1 cellular context compared by ENCODE assay signal in the genomic region with DNA sequence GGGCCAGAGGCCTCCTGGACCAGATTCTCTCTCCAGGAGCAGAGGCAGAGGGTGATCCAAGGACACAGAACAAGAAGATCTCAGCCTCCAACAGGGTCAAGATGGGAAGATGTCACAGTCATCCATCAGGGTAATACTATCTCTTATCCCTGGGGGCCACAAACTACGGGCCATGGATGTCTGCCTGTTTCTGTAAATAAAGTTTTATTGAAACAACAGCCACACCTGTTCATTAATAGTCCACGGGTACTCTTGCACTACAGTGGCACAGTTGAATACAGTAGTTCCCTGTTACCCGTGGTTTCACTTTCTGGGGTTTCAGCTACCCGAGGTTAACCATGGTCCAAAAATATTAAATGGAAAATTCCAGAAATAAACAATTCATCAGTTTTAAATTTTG.
TF ChIP-seq lines count a peak whose summit lies in the region.

No MANE protein-coding gene starts in this region.

TF ChIP-seq in WTC11, 78 proteins besides CTCF, POLR2A, EP300 and RAD21 (continued from another document):
- TF ChIP-seq, protein P1, sequence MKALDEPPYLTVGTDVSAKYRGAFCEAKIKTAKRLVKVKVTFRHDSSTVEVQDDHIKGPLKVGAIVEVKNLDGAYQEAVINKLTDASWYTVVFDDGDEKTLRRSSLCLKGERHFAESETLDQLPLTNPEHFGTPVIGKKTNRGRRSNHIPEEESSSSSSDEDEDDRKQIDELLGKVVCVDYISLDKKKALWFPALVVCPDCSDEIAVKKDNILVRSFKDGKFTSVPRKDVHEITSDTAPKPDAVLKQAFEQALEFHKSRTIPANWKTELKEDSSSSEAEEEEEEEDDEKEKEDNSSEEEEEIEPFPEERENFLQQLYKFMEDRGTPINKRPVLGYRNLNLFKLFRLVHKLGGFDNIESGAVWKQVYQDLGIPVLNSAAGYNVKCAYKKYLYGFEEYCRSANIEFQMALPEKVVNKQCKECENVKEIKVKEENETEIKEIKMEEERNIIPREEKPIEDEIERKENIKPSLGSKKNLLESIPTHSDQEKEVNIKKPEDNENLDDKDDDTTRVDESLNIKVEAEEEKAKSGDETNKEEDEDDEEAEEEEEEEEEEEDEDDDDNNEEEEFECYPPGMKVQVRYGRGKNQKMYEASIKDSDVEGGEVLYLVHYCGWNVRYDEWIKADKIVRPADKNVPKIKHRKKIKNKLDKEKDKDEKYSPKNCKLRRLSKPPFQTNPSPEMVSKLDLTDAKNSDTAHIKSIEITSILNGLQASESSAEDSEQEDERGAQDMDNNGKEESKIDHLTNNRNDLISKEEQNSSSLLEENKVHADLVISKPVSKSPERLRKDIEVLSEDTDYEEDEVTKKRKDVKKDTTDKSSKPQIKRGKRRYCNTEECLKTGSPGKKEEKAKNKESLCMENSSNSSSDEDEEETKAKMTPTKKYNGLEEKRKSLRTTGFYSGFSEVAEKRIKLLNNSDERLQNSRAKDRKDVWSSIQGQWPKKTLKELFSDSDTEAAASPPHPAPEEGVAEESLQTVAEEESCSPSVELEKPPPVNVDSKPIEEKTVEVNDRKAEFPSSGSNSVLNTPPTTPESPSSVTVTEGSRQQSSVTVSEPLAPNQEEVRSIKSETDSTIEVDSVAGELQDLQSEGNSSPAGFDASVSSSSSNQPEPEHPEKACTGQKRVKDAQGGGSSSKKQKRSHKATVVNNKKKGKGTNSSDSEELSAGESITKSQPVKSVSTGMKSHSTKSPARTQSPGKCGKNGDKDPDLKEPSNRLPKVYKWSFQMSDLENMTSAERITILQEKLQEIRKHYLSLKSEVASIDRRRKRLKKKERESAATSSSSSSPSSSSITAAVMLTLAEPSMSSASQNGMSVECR (CRISPR knock-in tag; IDR thresholded peaks at IDR 0.05; ENCODE audit: borderline replicate concordance), result no peak
- TF ChIP-seq ZNF232 (CRISPR knock-in tag; IDR thresholded peaks at IDR 0.05), result no peak
- TF ChIP-seq ERG (CRISPR knock-in tag; IDR thresholded peaks at IDR 0.05), result no peak
- TF ChIP-seq ZNF219 (CRISPR knock-in tag; IDR thresholded peaks at IDR 0.05; ENCODE audit: borderline replicate concordance), result no peak
- TF ChIP-seq, protein P2, sequence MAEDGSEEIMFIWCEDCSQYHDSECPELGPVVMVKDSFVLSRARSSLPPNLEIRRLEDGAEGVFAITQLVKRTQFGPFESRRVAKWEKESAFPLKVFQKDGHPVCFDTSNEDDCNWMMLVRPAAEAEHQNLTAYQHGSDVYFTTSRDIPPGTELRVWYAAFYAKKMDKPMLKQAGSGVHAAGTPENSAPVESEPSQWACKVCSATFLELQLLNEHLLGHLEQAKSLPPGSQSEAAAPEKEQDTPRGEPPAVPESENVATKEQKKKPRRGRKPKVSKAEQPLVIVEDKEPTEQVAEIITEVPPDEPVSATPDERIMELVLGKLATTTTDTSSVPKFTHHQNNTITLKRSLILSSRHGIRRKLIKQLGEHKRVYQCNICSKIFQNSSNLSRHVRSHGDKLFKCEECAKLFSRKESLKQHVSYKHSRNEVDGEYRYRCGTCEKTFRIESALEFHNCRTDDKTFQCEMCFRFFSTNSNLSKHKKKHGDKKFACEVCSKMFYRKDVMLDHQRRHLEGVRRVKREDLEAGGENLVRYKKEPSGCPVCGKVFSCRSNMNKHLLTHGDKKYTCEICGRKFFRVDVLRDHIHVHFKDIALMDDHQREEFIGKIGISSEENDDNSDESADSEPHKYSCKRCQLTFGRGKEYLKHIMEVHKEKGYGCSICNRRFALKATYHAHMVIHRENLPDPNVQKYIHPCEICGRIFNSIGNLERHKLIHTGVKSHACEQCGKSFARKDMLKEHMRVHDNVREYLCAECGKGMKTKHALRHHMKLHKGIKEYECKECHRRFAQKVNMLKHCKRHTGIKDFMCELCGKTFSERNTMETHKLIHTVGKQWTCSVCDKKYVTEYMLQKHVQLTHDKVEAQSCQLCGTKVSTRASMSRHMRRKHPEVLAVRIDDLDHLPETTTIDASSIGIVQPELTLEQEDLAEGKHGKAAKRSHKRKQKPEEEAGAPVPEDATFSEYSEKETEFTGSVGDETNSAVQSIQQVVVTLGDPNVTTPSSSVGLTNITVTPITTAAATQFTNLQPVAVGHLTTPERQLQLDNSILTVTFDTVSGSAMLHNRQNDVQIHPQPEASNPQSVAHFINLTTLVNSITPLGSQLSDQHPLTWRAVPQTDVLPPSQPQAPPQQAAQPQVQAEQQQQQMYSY (CRISPR knock-in tag; IDR thresholded peaks at IDR 0.05), result no peak
